8 cellular contexts compared by ENCODE assay signal in the genomic region with DNA sequence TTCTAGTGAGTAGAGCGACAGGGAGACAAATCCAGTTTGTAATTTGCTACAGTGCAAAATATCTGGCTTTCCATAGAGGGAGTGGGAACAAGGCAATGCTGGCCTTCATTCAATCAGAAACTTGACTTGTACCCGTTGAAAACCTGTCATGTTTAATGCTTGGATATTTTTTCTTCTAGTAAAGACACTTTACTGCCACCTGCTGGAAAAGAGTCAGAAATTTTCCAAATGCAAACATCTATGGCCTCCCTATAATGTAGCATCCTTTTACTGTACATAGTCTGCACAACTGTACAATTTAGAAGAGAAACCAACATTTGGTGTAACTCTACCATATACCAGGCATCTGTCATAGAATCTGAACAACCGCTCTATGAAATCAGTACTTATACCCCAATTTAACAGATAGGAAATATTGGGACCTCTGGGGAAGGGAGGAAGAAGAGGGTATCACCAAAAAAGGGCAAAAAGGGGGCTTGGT. TPM values are rescaled to one million over a fixed set of nuclear protein-coding genes. Genes with fewer than 3 reads are reported as not detected.
A peak's percentile ranks its signal among the peaks of the same experiment; 100 is the strongest.
DNase-seq lines count a peak whose midpoint lies in the region; ATAC-seq lines count a peak whose summit lies in the region.

No MANE protein-coding gene starts in this region.

- ATAC-seq in activated T-cell treated with anti-CD3 and anti-CD28 coated beads, Interleukin-2, amount 50 U/mL, for 72 hours (replicated peaks in 1 of 2): peak; percentile 66 to 69
- no peak for ATAC-seq in GM18868 (IDR thresholded peaks at IDR 0.05; ENCODE audit: unreplicated experiment)
- ATAC-seq in GM21526 (IDR thresholded peaks at IDR 0.05; ENCODE audit: low FRiP score, unreplicated experiment): no peak

- H3K4me3 Mint-ChIP-seq in activated T-cell treated with anti-CD3 and anti-CD28 coated beads, Interleukin-2, amount 50 U/mL, for 72 hours: no peak overlapping the region

- peaks cover 6 to 31% of the 10 kb centered on the region in 2 donors for H3K36me3 Mint-ChIP-seq in activated T-cell treated with anti-CD3 and anti-CD28 coated beads, Interleukin-2, amount 50 U/mL, for 72 hours (ENCODE audit: insufficient read depth in 2 of 2)

- DNase-seq in Caki2 (ENCODE audit: low read depth) (peak; percentile 56), H4 (ENCODE audit: low spot score) (peak; percentile 21), NCI-H226 (peak; percentile 3), germinal center (ENCODE audit: low spot score) (peak; percentile 72), putamen (ENCODE audit: low spot score) (peak; percentile 53)
- peak; percentile 19 to 39 for DNase-seq in activated T-cell treated with anti-CD3 and anti-CD28 coated beads, Interleukin-2, amount 50 U/mL, for 72 hours

- H3K27me3 Mint-ChIP-seq in activated T-cell treated with anti-CD3 and anti-CD28 coated beads, Interleukin-2, amount 50 U/mL, for 72 hours (ENCODE audit: low read depth): no peaks in the 10 kb centered on the region

- in situ Hi-C loops in Caki2 (cut with HindIII; ENCODE audit: low pct_unique_long_range_greater_than_20kb, low sequenced_read_pairs): no loop called here

- peaks cover 10% of the 10 kb centered on the region for H3K4me1 Mint-ChIP-seq in activated T-cell treated with anti-CD3 and anti-CD28 coated beads, Interleukin-2, amount 50 U/mL, for 72 hours (ENCODE audit: low read depth)

- H3K27ac Mint-ChIP-seq in activated T-cell treated with anti-CD3 and anti-CD28 coated beads, Interleukin-2, amount 50 U/mL, for 72 hours: peak overlapping the region; percentile 45

- H3K9me3 Mint-ChIP-seq in activated T-cell treated with anti-CD3 and anti-CD28 coated beads, Interleukin-2, amount 50 U/mL, for 72 hours: no peaks in the 10 kb centered on the region

RNA-seq across cellular contexts. Expression of gene TBC1D20, which starts 16.7 kb away (rescaled TPM):
- 13.8 and 20.0 TPM in 2 replicates for total RNA-seq in Caki2 (2014; rRNA removed; shearing (Covaris generic); ENCODE audit: low replicate concordance)
- 18.0 and 21.6 TPM in 2 replicates for total RNA-seq in H4 (2014; rRNA removed; shearing (Covaris generic))
- total RNA-seq in activated T-cell treated with anti-CD3 and anti-CD28 coated beads, Interleukin-2, amount 50 U/mL, for 72 hours: 10 to 100 TPM; 26.7 to 28.2 TPM

Comparison
In these comparisons a context has a peak if more than half of its experiments do, and no peak if none do; other contexts are left out.
1. DNase-seq: peak in every context shown above with its lines; median percentile 72 in germinal center; 56 in Caki2; 53 in putamen; 29 in activated T-cell treated with anti-CD3 and anti-CD28 coated beads, Interleukin-2, amount 50 U/mL, for 72 hours; 21 in H4; 3 in NCI-H226.
2. ATAC-seq: peak in activated T-cell treated with anti-CD3 and anti-CD28 coated beads, Interleukin-2, amount 50 U/mL, for 72 hours (2 of 2); none in GM18868 (single experiment) and GM21526 (single experiment).